1 cellular context compared by ENCODE assay signal in genomic region chr14:34982421-34983147, GRCh38.
TF ChIP-seq lines count a peak whose summit lies in the region.

Gene SRP54 (plus strand): TSS chr14:34982992. CDS start chr14:34996710, 13,718 bp downstream.

TF ChIP-seq in K562, 482 proteins besides CTCF, POLR2A, EP300 and RAD21 (continued from another document):
- TF ChIP-seq ZBTB40 (IDR thresholded peaks at IDR 0.05) (peak; percentile 98), ZBTB40 (CRISPR knock-in tag; IDR thresholded peaks at IDR 0.05) (no peak), TAF1 (IDR thresholded peaks at IDR 0.05; ENCODE audit: control insufficient read depth, extremely low read depth, insufficient read depth, low read length, severe bottlenecking) (peak; percentile 72), HBP1 (CRISPR knock-in tag; IDR thresholded peaks at IDR 0.05) (no peak), ZNF316 (IDR thresholded peaks at IDR 0.05) (no peak), GTF2E2 (tag; IDR thresholded peaks at IDR 0.05) (peak; percentile 83; the same call in 1 of the 2 replicates), ZNF431 (CRISPR knock-in tag; IDR thresholded peaks at IDR 0.05) (0 out of 2 replicates have a peak, but pooled peaks have one; percentile 46), FOXK2 (conservative IDR thresholded peaks at IDR 0.05 in 1 of 2, IDR thresholded peaks at IDR 0.05 in 1 of 2; ENCODE audit: low read depth in 2 of 2) (peak in 1 of 2 experiments; percentile 87), SIN3B (IDR thresholded peaks at IDR 0.05; ENCODE audit: low read depth) (peak; percentile 43; the same call in 1 of the 2 replicates), ZNF224 (CRISPR knock-in tag; IDR thresholded peaks at IDR 0.05) (0 out of 2 replicates have a peak, but pooled peaks have one; percentile 24), SMARCC2 (IDR thresholded peaks at IDR 0.05; ENCODE audit: low read depth) (no peak), CTBP1 (IDR thresholded peaks at IDR 0.05; ENCODE audit: borderline replicate concordance) (peak; percentile 88), HNRNPLL (IDR thresholded peaks at IDR 0.05; ENCODE audit: low read depth, low read length, poor library complexity, severe bottlenecking) (peak; percentile 91), LCOR (CRISPR knock-in tag; IDR thresholded peaks at IDR 0.05) (peak; percentile 76), RAD51 (IDR thresholded peaks at IDR 0.05; ENCODE audit: borderline replicate concordance, low read depth) (peak; percentile 54; the same call in 1 of the 2 replicates), STAT5B (CRISPR knock-in tag; IDR thresholded peaks at IDR 0.05) (no peak), RNF2 (IDR thresholded peaks at IDR 0.05) (peak; percentile 43; the same call in 1 of the 2 replicates), ZNF263 (CRISPR knock-in tag; IDR thresholded peaks at IDR 0.05; ENCODE audit: borderline replicate concordance) (peak; percentile 88), POU5F1 (IDR thresholded peaks at IDR 0.05; ENCODE audit: borderline replicate concordance, low read depth, low read length, partially characterized antibody) (no peak), RB1 (IDR thresholded peaks at IDR 0.05; ENCODE audit: low read depth) (no peak), NBN (IDR thresholded peaks at IDR 0.05; ENCODE audit: low read depth) (peak; percentile 43; the same call in 1 of the 2 replicates), SUPT5H (IDR thresholded peaks at IDR 0.05) (peak; percentile 76), PHF8 (IDR thresholded peaks at IDR 0.05; ENCODE audit: borderline replicate concordance, low read length) (peak; percentile 75; the same call in 1 of the 2 replicates), KDM1A (IDR thresholded peaks at IDR 0.05) (no peak), SMARCA4 (IDR thresholded peaks at IDR 0.05) (0 out of 2 replicates have a peak, but pooled peaks have one; percentile 49), ZBTB9 (CRISPR knock-in tag; IDR thresholded peaks at IDR 0.05) (no peak; the same call in 1 of the 2 replicates), TAF7 (tag; IDR thresholded peaks at IDR 0.05) (peak; percentile 33; the same call in 1 of the 2 replicates)
- TF ChIP-seq, protein P1, sequence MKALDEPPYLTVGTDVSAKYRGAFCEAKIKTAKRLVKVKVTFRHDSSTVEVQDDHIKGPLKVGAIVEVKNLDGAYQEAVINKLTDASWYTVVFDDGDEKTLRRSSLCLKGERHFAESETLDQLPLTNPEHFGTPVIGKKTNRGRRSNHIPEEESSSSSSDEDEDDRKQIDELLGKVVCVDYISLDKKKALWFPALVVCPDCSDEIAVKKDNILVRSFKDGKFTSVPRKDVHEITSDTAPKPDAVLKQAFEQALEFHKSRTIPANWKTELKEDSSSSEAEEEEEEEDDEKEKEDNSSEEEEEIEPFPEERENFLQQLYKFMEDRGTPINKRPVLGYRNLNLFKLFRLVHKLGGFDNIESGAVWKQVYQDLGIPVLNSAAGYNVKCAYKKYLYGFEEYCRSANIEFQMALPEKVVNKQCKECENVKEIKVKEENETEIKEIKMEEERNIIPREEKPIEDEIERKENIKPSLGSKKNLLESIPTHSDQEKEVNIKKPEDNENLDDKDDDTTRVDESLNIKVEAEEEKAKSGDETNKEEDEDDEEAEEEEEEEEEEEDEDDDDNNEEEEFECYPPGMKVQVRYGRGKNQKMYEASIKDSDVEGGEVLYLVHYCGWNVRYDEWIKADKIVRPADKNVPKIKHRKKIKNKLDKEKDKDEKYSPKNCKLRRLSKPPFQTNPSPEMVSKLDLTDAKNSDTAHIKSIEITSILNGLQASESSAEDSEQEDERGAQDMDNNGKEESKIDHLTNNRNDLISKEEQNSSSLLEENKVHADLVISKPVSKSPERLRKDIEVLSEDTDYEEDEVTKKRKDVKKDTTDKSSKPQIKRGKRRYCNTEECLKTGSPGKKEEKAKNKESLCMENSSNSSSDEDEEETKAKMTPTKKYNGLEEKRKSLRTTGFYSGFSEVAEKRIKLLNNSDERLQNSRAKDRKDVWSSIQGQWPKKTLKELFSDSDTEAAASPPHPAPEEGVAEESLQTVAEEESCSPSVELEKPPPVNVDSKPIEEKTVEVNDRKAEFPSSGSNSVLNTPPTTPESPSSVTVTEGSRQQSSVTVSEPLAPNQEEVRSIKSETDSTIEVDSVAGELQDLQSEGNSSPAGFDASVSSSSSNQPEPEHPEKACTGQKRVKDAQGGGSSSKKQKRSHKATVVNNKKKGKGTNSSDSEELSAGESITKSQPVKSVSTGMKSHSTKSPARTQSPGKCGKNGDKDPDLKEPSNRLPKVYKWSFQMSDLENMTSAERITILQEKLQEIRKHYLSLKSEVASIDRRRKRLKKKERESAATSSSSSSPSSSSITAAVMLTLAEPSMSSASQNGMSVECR (CRISPR knock-in tag; IDR thresholded peaks at IDR 0.05) = peak; percentile 80
- TF ChIP-seq, protein P2, sequence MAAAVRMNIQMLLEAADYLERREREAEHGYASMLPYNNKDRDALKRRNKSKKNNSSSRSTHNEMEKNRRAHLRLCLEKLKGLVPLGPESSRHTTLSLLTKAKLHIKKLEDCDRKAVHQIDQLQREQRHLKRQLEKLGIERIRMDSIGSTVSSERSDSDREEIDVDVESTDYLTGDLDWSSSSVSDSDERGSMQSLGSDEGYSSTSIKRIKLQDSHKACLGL (CRISPR knock-in tag; IDR thresholded peaks at IDR 0.05; ENCODE audit: borderline replicate concordance, poor library complexity, severe bottlenecking) = peak; percentile 25
- TF ChIP-seq, protein P3, sequence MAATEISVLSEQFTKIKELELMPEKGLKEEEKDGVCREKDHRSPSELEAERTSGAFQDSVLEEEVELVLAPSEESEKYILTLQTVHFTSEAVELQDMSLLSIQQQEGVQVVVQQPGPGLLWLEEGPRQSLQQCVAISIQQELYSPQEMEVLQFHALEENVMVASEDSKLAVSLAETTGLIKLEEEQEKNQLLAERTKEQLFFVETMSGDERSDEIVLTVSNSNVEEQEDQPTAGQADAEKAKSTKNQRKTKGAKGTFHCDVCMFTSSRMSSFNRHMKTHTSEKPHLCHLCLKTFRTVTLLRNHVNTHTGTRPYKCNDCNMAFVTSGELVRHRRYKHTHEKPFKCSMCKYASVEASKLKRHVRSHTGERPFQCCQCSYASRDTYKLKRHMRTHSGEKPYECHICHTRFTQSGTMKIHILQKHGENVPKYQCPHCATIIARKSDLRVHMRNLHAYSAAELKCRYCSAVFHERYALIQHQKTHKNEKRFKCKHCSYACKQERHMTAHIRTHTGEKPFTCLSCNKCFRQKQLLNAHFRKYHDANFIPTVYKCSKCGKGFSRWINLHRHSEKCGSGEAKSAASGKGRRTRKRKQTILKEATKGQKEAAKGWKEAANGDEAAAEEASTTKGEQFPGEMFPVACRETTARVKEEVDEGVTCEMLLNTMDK (IDR thresholded peaks at IDR 0.05; ENCODE audit: borderline replicate concordance, insufficient read depth, low read depth, low read length, poor library complexity, severe bottlenecking) = peak; percentile 59
- TF ChIP-seq, protein P4, sequence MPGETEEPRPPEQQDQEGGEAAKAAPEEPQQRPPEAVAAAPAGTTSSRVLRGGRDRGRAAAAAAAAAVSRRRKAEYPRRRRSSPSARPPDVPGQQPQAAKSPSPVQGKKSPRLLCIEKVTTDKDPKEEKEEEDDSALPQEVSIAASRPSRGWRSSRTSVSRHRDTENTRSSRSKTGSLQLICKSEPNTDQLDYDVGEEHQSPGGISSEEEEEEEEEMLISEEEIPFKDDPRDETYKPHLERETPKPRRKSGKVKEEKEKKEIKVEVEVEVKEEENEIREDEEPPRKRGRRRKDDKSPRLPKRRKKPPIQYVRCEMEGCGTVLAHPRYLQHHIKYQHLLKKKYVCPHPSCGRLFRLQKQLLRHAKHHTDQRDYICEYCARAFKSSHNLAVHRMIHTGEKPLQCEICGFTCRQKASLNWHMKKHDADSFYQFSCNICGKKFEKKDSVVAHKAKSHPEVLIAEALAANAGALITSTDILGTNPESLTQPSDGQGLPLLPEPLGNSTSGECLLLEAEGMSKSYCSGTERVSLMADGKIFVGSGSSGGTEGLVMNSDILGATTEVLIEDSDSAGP (CRISPR knock-in tag; IDR thresholded peaks at IDR 0.05) = no peak
- TF ChIP-seq, protein P5, sequence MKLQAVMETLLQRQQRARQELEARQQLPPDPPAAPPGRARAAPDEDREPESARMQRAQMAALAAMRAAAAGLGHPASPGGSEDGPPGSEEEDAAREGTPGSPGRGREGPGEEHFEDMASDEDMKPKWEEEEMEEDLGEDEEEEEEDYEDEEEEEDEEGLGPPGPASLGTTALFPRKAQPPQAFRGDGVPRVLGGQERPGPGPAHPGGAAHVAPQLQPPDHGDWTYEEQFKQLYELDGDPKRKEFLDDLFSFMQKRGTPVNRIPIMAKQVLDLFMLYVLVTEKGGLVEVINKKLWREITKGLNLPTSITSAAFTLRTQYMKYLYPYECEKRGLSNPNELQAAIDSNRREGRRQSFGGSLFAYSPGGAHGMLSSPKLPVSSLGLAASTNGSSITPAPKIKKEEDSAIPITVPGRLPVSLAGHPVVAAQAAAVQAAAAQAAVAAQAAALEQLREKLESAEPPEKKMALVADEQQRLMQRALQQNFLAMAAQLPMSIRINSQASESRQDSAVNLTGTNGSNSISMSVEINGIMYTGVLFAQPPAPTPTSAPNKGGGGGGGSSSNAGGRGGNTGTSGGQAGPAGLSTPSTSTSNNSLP (IDR thresholded peaks at IDR 0.05; ENCODE audit: borderline replicate concordance, low read depth, low read length) = 0 out of 2 replicates have a peak, but pooled peaks have one; percentile 40
- TF ChIP-seq, protein P6, sequence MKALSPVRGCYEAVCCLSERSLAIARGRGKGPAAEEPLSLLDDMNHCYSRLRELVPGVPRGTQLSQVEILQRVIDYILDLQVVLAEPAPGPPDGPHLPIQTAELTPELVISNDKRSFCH (CRISPR knock-in tag; IDR thresholded peaks at IDR 0.05) = no peak
- TF ChIP-seq, protein P6 (tag; IDR thresholded peaks at IDR 0.05) = 0 out of 2 replicates have a peak, but pooled peaks have one; percentile 23
